In the genomic region with DNA sequence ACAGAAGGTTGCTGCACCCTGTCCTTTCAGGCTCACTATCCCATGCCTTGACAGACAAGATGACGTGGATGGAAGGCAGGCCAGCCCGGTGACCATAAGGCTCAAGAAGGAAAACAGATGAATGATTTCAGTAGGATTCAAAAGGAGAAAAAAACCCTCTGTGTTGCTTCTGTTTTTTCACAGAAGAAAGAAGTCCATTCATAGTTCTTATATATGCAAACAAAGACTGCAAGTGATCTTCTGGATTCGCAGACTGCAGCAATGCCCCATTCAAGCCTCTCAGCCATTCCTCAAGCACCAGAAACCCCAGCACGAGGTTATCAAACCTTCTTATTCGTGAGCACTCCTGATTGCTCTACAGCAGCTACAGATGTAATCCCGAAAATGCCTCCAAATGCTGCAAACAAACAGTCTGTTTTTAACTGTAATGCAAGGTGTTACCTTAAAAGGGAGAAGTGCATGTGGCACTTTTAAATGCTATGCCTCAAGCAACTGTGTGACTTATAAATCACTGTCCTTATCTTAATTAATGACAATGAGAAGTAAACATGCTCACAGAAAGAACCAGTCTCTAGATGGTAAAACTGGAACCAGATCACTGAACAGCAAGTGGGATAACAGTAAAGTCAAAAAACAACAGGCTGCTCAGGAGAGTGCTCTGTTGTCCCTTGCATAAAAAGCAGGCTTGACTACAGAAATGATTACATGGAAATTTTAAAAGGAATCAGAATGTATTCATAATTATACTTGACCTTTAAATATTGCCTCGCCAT, we compare ENCODE assay signal across 2 cellular contexts.
TF ChIP-seq lines count a peak whose summit lies in the region.

No MANE protein-coding gene starts in this region.

TF ChIP-seq in SK-N-SH, 30 proteins besides CTCF, POLR2A, EP300 and RAD21 (continued from another document):
- TF ChIP-seq, protein P1, sequence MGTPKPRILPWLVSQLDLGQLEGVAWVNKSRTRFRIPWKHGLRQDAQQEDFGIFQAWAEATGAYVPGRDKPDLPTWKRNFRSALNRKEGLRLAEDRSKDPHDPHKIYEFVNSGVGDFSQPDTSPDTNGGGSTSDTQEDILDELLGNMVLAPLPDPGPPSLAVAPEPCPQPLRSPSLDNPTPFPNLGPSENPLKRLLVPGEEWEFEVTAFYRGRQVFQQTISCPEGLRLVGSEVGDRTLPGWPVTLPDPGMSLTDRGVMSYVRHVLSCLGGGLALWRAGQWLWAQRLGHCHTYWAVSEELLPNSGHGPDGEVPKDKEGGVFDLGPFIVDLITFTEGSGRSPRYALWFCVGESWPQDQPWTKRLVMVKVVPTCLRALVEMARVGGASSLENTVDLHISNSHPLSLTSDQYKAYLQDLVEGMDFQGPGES (IDR thresholded peaks at IDR 0.05; ENCODE audit: low read depth, low read length) = no peak
- TF ChIP-seq, protein P2, sequence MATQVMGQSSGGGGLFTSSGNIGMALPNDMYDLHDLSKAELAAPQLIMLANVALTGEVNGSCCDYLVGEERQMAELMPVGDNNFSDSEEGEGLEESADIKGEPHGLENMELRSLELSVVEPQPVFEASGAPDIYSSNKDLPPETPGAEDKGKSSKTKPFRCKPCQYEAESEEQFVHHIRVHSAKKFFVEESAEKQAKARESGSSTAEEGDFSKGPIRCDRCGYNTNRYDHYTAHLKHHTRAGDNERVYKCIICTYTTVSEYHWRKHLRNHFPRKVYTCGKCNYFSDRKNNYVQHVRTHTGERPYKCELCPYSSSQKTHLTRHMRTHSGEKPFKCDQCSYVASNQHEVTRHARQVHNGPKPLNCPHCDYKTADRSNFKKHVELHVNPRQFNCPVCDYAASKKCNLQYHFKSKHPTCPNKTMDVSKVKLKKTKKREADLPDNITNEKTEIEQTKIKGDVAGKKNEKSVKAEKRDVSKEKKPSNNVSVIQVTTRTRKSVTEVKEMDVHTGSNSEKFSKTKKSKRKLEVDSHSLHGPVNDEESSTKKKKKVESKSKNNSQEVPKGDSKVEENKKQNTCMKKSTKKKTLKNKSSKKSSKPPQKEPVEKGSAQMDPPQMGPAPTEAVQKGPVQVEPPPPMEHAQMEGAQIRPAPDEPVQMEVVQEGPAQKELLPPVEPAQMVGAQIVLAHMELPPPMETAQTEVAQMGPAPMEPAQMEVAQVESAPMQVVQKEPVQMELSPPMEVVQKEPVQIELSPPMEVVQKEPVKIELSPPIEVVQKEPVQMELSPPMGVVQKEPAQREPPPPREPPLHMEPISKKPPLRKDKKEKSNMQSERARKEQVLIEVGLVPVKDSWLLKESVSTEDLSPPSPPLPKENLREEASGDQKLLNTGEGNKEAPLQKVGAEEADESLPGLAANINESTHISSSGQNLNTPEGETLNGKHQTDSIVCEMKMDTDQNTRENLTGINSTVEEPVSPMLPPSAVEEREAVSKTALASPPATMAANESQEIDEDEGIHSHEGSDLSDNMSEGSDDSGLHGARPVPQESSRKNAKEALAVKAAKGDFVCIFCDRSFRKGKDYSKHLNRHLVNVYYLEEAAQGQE (IDR thresholded peaks at IDR 0.05; ENCODE audit: low read depth, low read length) = no peak
- TF ChIP-seq NFIC (IDR thresholded peaks at IDR 0.05; ENCODE audit: borderline replicate concordance) (no peak), SMC3 (IDR thresholded peaks at IDR 0.05; ENCODE audit: low read depth, low read length) (no peak)

TF ChIP-seq in SK-N-SH treated with all-trans-retinoic acid at 6 μM for 48 hours, 23 proteins besides CTCF, POLR2A, EP300 and RAD21 (continued from another document):
- TF ChIP-seq, protein P3, sequence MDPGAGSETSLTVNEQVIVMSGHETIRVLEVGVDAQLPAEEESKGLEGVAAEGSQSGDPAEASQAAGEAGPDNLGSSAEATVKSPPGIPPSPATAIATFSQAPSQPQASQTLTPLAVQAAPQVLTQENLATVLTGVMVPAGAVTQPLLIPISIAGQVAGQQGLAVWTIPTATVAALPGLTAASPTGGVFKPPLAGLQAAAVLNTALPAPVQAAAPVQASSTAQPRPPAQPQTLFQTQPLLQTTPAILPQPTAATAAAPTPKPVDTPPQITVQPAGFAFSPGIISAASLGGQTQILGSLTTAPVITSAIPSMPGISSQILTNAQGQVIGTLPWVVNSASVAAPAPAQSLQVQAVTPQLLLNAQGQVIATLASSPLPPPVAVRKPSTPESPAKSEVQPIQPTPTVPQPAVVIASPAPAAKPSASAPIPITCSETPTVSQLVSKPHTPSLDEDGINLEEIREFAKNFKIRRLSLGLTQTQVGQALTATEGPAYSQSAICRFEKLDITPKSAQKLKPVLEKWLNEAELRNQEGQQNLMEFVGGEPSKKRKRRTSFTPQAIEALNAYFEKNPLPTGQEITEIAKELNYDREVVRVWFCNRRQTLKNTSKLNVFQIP (CRISPR knock-in tag; IDR thresholded peaks at IDR 0.05; ENCODE audit: borderline replicate concordance, low read depth) = no peak
- TF ChIP-seq PPARA (CRISPR knock-in tag; IDR thresholded peaks at IDR 0.05; ENCODE audit: borderline replicate concordance) (no peak), ARNTL (CRISPR knock-in tag; IDR thresholded peaks at IDR 0.05; ENCODE audit: borderline replicate concordance, low read depth) (no peak), TCF4 (CRISPR knock-in tag; IDR thresholded peaks at IDR 0.05; ENCODE audit: borderline replicate concordance) (no peak), ZNF565 (CRISPR knock-in tag; conservative IDR thresholded peaks at IDR 0.05; ENCODE audit: low read depth) (no peak), ZFP30 (CRISPR knock-in tag; IDR thresholded peaks at IDR 0.05) (no peak), CSDC2 (CRISPR knock-in tag; IDR thresholded peaks at IDR 0.05) (no peak), ISL1 (CRISPR knock-in tag; IDR thresholded peaks at IDR 0.05) (no peak), ESRRG (CRISPR knock-in tag; IDR thresholded peaks at IDR 0.05) (no peak), ZFP3 (CRISPR knock-in tag; IDR thresholded peaks at IDR 0.05) (no peak)
- TF ChIP-seq, protein P4, sequence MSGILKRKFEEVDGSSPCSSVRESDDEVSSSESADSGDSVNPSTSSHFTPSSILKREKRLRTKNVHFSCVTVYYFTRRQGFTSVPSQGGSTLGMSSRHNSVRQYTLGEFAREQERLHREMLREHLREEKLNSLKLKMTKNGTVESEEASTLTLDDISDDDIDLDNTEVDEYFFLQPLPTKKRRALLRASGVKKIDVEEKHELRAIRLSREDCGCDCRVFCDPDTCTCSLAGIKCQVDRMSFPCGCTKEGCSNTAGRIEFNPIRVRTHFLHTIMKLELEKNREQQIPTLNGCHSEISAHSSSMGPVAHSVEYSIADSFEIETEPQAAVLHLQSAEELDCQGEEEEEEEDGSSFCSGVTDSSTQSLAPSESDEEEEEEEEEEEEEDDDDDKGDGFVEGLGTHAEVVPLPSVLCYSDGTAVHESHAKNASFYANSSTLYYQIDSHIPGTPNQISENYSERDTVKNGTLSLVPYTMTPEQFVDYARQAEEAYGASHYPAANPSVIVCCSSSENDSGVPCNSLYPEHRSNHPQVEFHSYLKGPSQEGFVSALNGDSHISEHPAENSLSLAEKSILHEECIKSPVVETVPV (CRISPR knock-in tag; IDR thresholded peaks at IDR 0.05) = no peak
